ENCODE assay signal across 21 cellular contexts in the genomic region with DNA sequence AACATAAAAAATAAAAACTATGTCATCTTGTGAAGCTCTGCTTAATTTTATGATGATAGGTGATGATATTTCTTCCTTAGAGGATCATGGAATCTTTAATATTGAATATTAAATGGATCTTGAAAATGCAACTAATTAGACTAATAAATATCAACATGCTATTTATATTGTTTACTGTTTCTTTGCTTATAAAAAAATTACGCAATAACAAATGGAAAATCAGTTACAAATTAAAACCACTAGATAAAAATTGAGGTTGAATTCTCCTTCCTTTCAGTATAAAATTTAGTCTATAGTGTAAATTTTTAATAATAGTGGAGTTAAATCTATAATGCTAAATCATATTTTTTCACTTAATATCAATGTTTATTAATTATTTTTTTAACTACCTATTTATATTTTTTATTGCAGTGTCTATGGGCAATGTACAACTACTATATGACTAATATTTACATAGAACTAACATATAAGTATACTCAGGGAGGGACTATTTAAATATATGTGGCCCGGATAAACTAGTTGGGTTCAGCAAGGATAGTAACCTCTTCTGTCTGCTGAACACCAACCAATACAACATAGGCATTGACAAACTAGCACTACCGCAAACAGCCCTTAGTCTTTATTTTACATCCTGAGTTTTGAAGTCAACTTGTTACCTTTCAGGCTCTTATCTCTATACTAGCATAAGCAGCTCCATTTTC.
"Had no signal": no experiment of that assay in that cellular context is flagged by ENCODE, and none has a peak within 500 bp of the region (broad histone marks: within the 10 kb centered on the region; RNA-seq: fewer than 3 reads in every experiment).

No MANE protein-coding gene starts in this region.

- ATAC-seq: activated CD8-positive, alpha-beta T cell treated with anti-CD3 and anti-CD28 coated beads, Interleukin-2, amount 10 ng/mL, durations not matched to agents 7 days and 5 days; activated naive CD8-positive, alpha-beta T cell treated with anti-CD3 and anti-CD28 coated beads, Interleukin-2, amount 50 U/mL, for 24 hours; foreskin keratinocyte; left ventricle myocardium superior; natural killer cell treated with Interleukin-12 subunit alpha and Interleukin-12 subunit beta and Interleukin-15 and Interleukin-18, amount 100 ng/mL, for 72 hours; upper lobe of right lung had no signal

- FAIRE-seq: TTC549 had no signal

- H3K4me1 ChIP-seq: foreskin keratinocyte, prostate gland, thyroid gland, upper lobe of right lung had no signal

- H3K4me2 ChIP-seq: hepatocyte had no signal

- H2AFZ ChIP-seq: hepatocyte had no signal

- DNase-seq: activated CD4-positive, alpha-beta T cell treated with anti-CD3 and anti-CD28 coated beads for 1 hour; activated CD4-positive, alpha-beta T cell treated with anti-CD3 and anti-CD28 coated beads, Interleukin-2, amount 50 U/mL, for 1 hour; activated CD8-positive, alpha-beta T cell treated with anti-CD3 and anti-CD28 coated beads, Interleukin-2, amount 10 ng/mL, durations not matched to agents 7 days and 5 days; activated gamma-delta T cell; activated naive CD4-positive, alpha-beta T cell treated with anti-CD3 and anti-CD28 coated beads, Interleukin-2, amount 50 U/mL, for 16 hours; activated naive CD8-positive, alpha-beta T cell treated with anti-CD3 and anti-CD28 coated beads, Interleukin-2, amount 50 U/mL, for 24 hours; dermis blood vessel endothelial cell; effector CD8-positive, alpha-beta T cell; foreskin keratinocyte; glutamatergic neuron; immature natural killer cell; left ventricle myocardium superior; mammary epithelial cell; stimulated activated CD4-positive, alpha-beta T cell treated with anti-CD3 and anti-CD28 coated beads, Interleukin-12 subunit alpha, Interleukin-12 subunit beta, amount 100 ng/mL, for 4 hours; thyroid gland; upper lobe of right lung had no signal

- H3K4me3 ChIP-seq: cardiac muscle cell, hepatocyte, prostate gland, thyroid gland, upper lobe of right lung had no signal

- H3K79me2 ChIP-seq: hepatocyte had no signal

- H3K27ac ChIP-seq: cardiac muscle cell, foreskin keratinocyte, hepatocyte, prostate gland, thyroid gland, upper lobe of right lung had no signal

- H3K27me3 ChIP-seq: cardiac muscle cell, foreskin keratinocyte, hepatocyte, thyroid gland, upper lobe of right lung had no signal

- H3K9me3 ChIP-seq: prostate gland, thyroid gland, upper lobe of right lung had no signal

- H3K36me3 ChIP-seq: cardiac muscle cell, prostate gland, thyroid gland, upper lobe of right lung had no signal
